20 cellular contexts compared by ENCODE assay signal in the genomic region with DNA sequence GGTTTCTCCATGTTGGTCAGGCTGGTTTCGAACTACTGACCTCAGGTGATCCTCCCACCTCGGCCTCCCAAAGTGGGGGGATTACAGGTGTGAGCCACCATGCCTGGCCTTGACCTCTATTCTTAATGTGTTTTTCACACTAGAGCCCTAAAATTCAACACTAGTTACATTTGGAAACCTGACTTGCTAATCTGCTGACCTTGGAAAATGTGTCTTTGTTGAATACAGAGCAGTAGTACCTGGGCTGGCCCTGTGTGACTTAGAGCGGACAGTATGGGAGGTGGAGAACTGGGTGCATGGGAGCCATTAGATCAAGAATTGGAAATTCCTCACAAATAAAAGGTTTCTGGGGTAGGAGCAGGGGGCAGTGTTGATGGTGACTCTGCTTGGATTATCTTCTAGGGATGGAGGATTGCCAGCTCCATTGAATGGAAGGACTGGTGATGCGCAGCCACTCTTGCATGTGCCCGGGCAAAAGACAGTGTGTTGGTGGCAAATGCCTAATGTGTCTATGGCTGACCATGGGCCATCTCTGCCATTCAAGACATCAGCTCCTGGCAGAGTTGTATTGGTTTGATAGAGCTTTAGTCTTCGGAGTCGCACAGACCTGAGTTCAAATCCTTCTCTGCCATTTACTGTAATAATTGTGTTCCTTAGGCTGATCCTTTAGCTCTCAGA. TPM values are rescaled to one million over a fixed set of nuclear protein-coding genes. Genes with fewer than 3 reads are reported as not detected.
A peak's percentile ranks its signal among the peaks of the same experiment; 100 is the strongest.
DNase-seq lines count a peak whose midpoint lies in the region; ATAC-seq, FAIRE-seq and TF ChIP-seq lines count a peak whose summit lies in the region.
"Had no signal": no experiment of that assay in that cellular context is flagged by ENCODE, and none has a peak within 500 bp of the region (broad histone marks: within the 10 kb centered on the region; RNA-seq: fewer than 3 reads in every experiment).

No MANE protein-coding gene starts in this region.

- H4K8ac ChIP-seq in mesenchymal stem cell (ENCODE audit: low read length), result no peak overlapping the region

- no peak for TF ChIP-seq POLR2A in A549 (IDR thresholded peaks at IDR 0.05; ENCODE audit: low read length)
- no peak for TF ChIP-seq POLR2A in erythroblast (IDR thresholded peaks at IDR 0.05; ENCODE audit: low read length)

- no peak overlapping the region for H2BK15ac ChIP-seq in mesenchymal stem cell (ENCODE audit: low read depth, poor library complexity, severe bottlenecking)

- peaks cover 14 to 30% of the 10 kb centered on the region in 2 donors for H3K36me3 Mint-ChIP-seq in CD14-positive monocyte
- no peaks in the 10 kb centered on the region for H3K36me3 Mint-ChIP-seq in immature natural killer cell

- H2BK12ac ChIP-seq in mesenchymal stem cell (ENCODE audit: low read length in 2 of 2), result no peak overlapping the region

- H3K4ac ChIP-seq in mesenchymal stem cell (ENCODE audit: low read depth in 1 of 2, low read length in 2 of 2), result no peak overlapping the region

- no peak overlapping the region for H4K91ac ChIP-seq in mesenchymal stem cell (ENCODE audit: low read length)

- no peak overlapping the region for H2BK120ac ChIP-seq in mesenchymal stem cell (ENCODE audit: low read depth, low read length)

- H3K36me3 ChIP-seq in mesenchymal stem cell (ENCODE audit: control insufficient read depth in 1 of 2, insufficient read depth in 2 of 2, low read depth in 1 of 2, low read length in 2 of 2), result peaks cover 3 to 9% of the 10 kb centered on the region in 2 experiments
- no peaks in the 10 kb centered on the region for H3K36me3 ChIP-seq in left lung

- H2AFZ ChIP-seq in mesenchymal stem cell (ENCODE audit: low read depth, low read length), result no peak overlapping the region

- no peak overlapping the region for H2BK5ac ChIP-seq in mesenchymal stem cell (ENCODE audit: low read depth, low read length, poor library complexity, severe bottlenecking)

- H3K27me3 Mint-ChIP-seq in CD14-positive monocyte (ENCODE audit: low read depth in 3 of 3), result no peaks in the 10 kb centered on the region
- H3K27me3 Mint-ChIP-seq in immature natural killer cell (ENCODE audit: low read depth in 3 of 3), result peaks cover 0 to 9% (median 3%) of the 10 kb centered on the region in 3 donors

- no peak for TF ChIP-seq RAD21 in A549 (conservative IDR thresholded peaks at IDR 0.05 in 1 of 2, IDR thresholded peaks at IDR 0.05 in 1 of 2)

- no peak overlapping the region for H3K18ac ChIP-seq in mesenchymal stem cell (ENCODE audit: low read depth in 1 of 2, low read length in 2 of 2)

- CTCF ChIA-PET in A549 (lab: Yijun Ruan, JAX), result interaction anchor here (0.7 to 5.3 kb wide), 10 partner anchors 9 to 394 kb away, joined by 3 to 30 read pairs (median 3); no protein-coding TSS in a partner anchor

- no peak overlapping the region for H3K9ac ChIP-seq in mesenchymal stem cell (ENCODE audit: low read length)

- peaks cover 42% of the 10 kb centered on the region for H3K79me1 ChIP-seq in mesenchymal stem cell (replicated peaks; ENCODE audit: low read length, poor library complexity, severe bottlenecking)

- WGBS in A549 (ENCODE audit: missing lambda C conversion rate), result 94% methylated on average over 7 of the region's 7 CpGs
- WGBS in mesenchymal stem cell, result 98% methylated on average over 5 of the region's 7 CpGs

- H3K27ac ChIP-seq in A549 (no peak overlapping the region), VCaP (peak overlapping the region; percentile 72), mesenchymal stem cell (ENCODE audit: low read length, poor library complexity, severe bottlenecking) (no peak overlapping the region), left lung (no peak overlapping the region)
- H3K27ac ChIP-seq: C4-2B had no signal

- TF ChIP-seq EP300 in A549 (IDR thresholded peaks at IDR 0.05), result no peak

- H3K4me2 ChIP-seq in A549 (no peak overlapping the region), mesenchymal stem cell (ENCODE audit: low read length, poor library complexity, severe bottlenecking) (no peak overlapping the region)

- intact Hi-C loops in CD14-positive monocyte (cut with micrococcal nuclease), result no loop called here
- intact Hi-C loops in left lung (cut with DNase I), result loop anchor here in 1 of 2 donors (5.0 kb wide), 1 partner anchor 50 kb away; no protein-coding TSS in a partner anchor

- no peak overlapping the region for H3K23ac ChIP-seq in mesenchymal stem cell (ENCODE audit: low read length in 2 of 2)

- FAIRE-seq in A549 (lab: Jason Lieb, UNC), result no peak
- FAIRE-seq: GM12878, H1 had no signal

- H3K9me3 Mint-ChIP-seq in CD14-positive monocyte (no peaks in the 10 kb centered on the region), immature natural killer cell (no peaks in the 10 kb centered on the region)

- H3K4me3 ChIP-seq in A549 (no peak overlapping the region), mesenchymal stem cell (ENCODE audit: insufficient read depth in 1 of 2, low read depth in 1 of 2, low read length in 2 of 2) (no peak overlapping the region), left lung (no peak overlapping the region)
- H3K4me3 ChIP-seq: GM12878 had no signal

- DNase-seq in A549 (ENCODE audit: low read depth in 1 of 2, low spot score in 1 of 2), result no peak
- DNase-seq in CD14-positive monocyte (ENCODE audit: low spot score), result no peak
- DNase-seq in immature natural killer cell, result no peak
- no peak for DNase-seq in mesenchymal stem cell
- DNase-seq in erythroblast (lab: John Stamatoyannopoulos, UW), result no peak
- DNase-seq in left lung, result no peak
- DNase-seq: ACHN, EL, KBM-7, MV-4-11, NCI-H1694 treated with DMSO at 0.1 percent for 48 hours, NCI-H2227 treated with DMSO at 0.1 percent for 48 hours, NCI-H524, NCI-H82, OCI-M1, Right ventricle myocardium superior had no signal

- no peak overlapping the region for H3K4me3 Mint-ChIP-seq in CD14-positive monocyte
- no peak overlapping the region for H3K4me3 Mint-ChIP-seq in immature natural killer cell

- H2AK5ac ChIP-seq in mesenchymal stem cell (ENCODE audit: low read length, severe bottlenecking), result no peak overlapping the region

- H3K4me1 Mint-ChIP-seq in CD14-positive monocyte, result peaks cover 38% of the 10 kb centered on the region
- H3K4me1 Mint-ChIP-seq in immature natural killer cell, result peaks cover 88 to 98% of the 10 kb centered on the region in 2 donors

- no peak overlapping the region for H3K14ac ChIP-seq in mesenchymal stem cell (ENCODE audit: low read length in 2 of 2)

- no peak for TF ChIP-seq CTCF in A549 (IDR thresholded peaks at IDR 0.05)
- no peak for TF ChIP-seq CTCF in CD14-positive monocyte (IDR thresholded peaks at IDR 0.05)
- TF ChIP-seq CTCF in VCaP (conservative IDR thresholded peaks at IDR 0.05), result no peak
- TF ChIP-seq CTCF in left lung (IDR thresholded peaks at IDR 0.05), result no peak

- ATAC-seq in A549, result no peak
- no peak for ATAC-seq in left lung
- ATAC-seq: GM12878 had no signal

- H3K9me3 ChIP-seq in A549 (no peaks in the 10 kb centered on the region), mesenchymal stem cell (ENCODE audit: control insufficient read depth, low read length) (no peaks in the 10 kb centered on the region), left lung (no peaks in the 10 kb centered on the region)

- no peaks in the 10 kb centered on the region for H3K27me3 ChIP-seq in mesenchymal stem cell (ENCODE audit: control insufficient read depth in 1 of 2, insufficient read depth in 1 of 2, low read length in 2 of 2)
- H3K27me3 ChIP-seq in left lung, result no peaks in the 10 kb centered on the region

- H3K4me1 ChIP-seq in A549 (peaks cover 12% of the 10 kb centered on the region; the same call in 2 of the 3 replicates), mesenchymal stem cell (ENCODE audit: control insufficient read depth, insufficient read depth, low read depth, low read length) (no peaks in the 10 kb centered on the region), left lung (peaks cover 24 to 75% of the 10 kb centered on the region in 2 donors)

- POLR2A ChIA-PET in A549 (lab: Yijun Ruan, JAX), result no interaction called here

- H3K27ac Mint-ChIP-seq in CD14-positive monocyte (peak overlapping the region in 4 of 7 donors; percentile 4 to 61 (median 46)), immature natural killer cell (peak overlapping the region in 5 of 6 donors; percentile 15 to 77 (median 29))

TF ChIP-seq in A549, 52 proteins besides CTCF, POLR2A, EP300 and RAD21:
- TF ChIP-seq MAFK (IDR thresholded peaks at IDR 0.05; ENCODE audit: partially characterized antibody), result peak; percentile 46
- TF ChIP-seq, protein P1, sequence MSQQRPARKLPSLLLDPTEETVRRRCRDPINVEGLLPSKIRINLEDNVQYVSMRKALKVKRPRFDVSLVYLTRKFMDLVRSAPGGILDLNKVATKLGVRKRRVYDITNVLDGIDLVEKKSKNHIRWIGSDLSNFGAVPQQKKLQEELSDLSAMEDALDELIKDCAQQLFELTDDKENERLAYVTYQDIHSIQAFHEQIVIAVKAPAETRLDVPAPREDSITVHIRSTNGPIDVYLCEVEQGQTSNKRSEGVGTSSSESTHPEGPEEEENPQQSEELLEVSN (IDR thresholded peaks at IDR 0.05; ENCODE audit: borderline replicate concordance, low read depth), result no peak

RNA-seq across cellular contexts. Expression of a gene that starts 53.4 kb away (rescaled TPM):
- 61.2 and 63.4 TPM in 2 replicates for polyA plus RNA-seq in A549 (2011; rRNA removed)
- 102 and 141 TPM in 2 replicates for polyA plus RNA-seq in A549 (2012; cell fraction: cytosol; rRNA removed)
- 90.5 and 104 TPM in 2 replicates for polyA plus RNA-seq in A549 (2012; cell fraction: nucleus; rRNA removed)
- 102 to 108 TPM (median 105 TPM) in 3 replicates for polyA plus RNA-seq in A549 (2017; fragmentation: RNase III; extraction: RNeasy Plus Mini Kit Qiagen cat#74134 plus additional on column Dnase treatment)
- polyA minus RNA-seq in A549 (2011; rRNA and poly(A)+ RNA removed), result 79.6 and 107 TPM in 2 replicates
- polyA plus RNA-seq in CD14-positive monocyte, result 100 to 1,000 TPM; 152 to 154 TPM
- 100 to 1,000 TPM; 271 to 323 (median 273) TPM for polyA plus RNA-seq in immature natural killer cell
- 89.2 TPM for polyA plus RNA-seq in mesenchymal stem cell (2013, experiment 1 of 2)
- 90.9 TPM for polyA plus RNA-seq in mesenchymal stem cell (2013, experiment 2 of 2)
- total RNA-seq in left lung, result 100 to 1,000 TPM; 127 to 151 TPM
